In the genomic region with DNA sequence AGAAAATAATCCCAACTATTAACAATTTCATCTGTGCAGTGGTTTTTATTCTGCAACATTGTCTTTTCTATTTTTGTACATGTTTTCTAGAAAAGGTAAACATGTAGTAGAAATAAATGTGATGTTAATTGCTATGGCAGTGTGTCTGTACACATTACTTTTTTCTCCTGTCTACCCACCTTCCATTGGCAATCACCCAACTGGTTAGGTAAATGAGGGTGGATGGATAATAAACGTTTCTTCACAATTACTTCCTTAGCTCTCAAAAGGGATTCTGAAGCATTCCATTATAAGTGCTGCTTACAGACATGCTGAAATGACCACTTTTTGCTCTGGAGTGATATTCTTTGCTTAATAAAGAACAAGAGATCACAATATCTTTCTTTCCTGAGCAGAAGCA, we compare ENCODE assay signal across 17 cellular contexts.
"Had no signal": no experiment of that assay in that cellular context is flagged by ENCODE, and none has a peak within 500 bp of the region (broad histone marks: within the 10 kb centered on the region; RNA-seq: fewer than 3 reads in every experiment).

No MANE protein-coding gene starts in this region.

- H3K4me3 ChIP-seq: dorsolateral prefrontal cortex, gastroesophageal sphincter, left lung, sigmoid colon, thoracic aorta, upper lobe of right lung had no signal

- H3K27me3 ChIP-seq: dorsolateral prefrontal cortex, gastroesophageal sphincter, left lung, sigmoid colon, upper lobe of right lung had no signal

- ATAC-seq: activated CD8-positive, alpha-beta T cell treated with anti-CD3 and anti-CD28 coated beads for 36 hours; activated T-cell treated with anti-CD3 and anti-CD28 coated beads, Interleukin-2, amount 50 U/mL, for 4 hours; gastroesophageal sphincter; left lung; stimulated activated naive CD8-positive, alpha-beta T cell treated with anti-CD3 and anti-CD28 coated beads, Interleukin-15, amount 100 ng/mL, for 72 hours; T-helper 17 cell; upper lobe of right lung had no signal

- H3K36me3 ChIP-seq: gastroesophageal sphincter, left lung, sigmoid colon, thoracic aorta, upper lobe of right lung had no signal

- H3K9me3 ChIP-seq: gastroesophageal sphincter, left lung, sigmoid colon, thoracic aorta, upper lobe of right lung had no signal

- FAIRE-seq: astrocyte, keratinocyte had no signal

- H3K4me1 ChIP-seq: upper lobe of right lung had no signal

- H3K27ac ChIP-seq: dorsolateral prefrontal cortex, gastroesophageal sphincter, left lung, sigmoid colon, thoracic aorta, upper lobe of right lung had no signal

- DNase-seq: activated B cell treated with CpG ODN at 0.5 μM for 24 hours; activated CD4-positive, alpha-beta T cell treated with anti-CD3 and anti-CD28 coated beads for 48 hours; activated CD8-positive, alpha-beta T cell treated with anti-CD3 and anti-CD28 coated beads for 36 hours; activated effector memory CD4-positive, alpha-beta T cell treated with Interleukin-2 at 50 U/mL for 16 hours; activated naive CD4-positive, alpha-beta T cell treated with anti-CD3 and anti-CD28 coated beads, Interleukin-2, amount 50 U/mL, for 16 hours; activated T-cell treated with anti-CD3 and anti-CD28 coated beads, Interleukin-2, amount 50 U/mL, for 4 hours; dorsolateral prefrontal cortex; left lung; sigmoid colon; stimulated activated CD4-positive, alpha-beta T cell treated with anti-CD3 and anti-CD28 coated beads, Interleukin-1b, Interleukin-23, amount 100 ng/mL, for 48 hours; stimulated activated naive CD8-positive, alpha-beta T cell treated with anti-CD3 and anti-CD28 coated beads, Interleukin-15, amount 100 ng/mL, for 72 hours; T-helper 17 cell; upper lobe of right lung had no signal
